In genomic region chr18:48533340-48534093, GRCh38 we compare ENCODE assay signal across 13 cellular contexts.
"Had no signal": no experiment of that assay in that cellular context is flagged by ENCODE, and none has a peak within 500 bp of the region (broad histone marks: within the 10 kb centered on the region; RNA-seq: fewer than 3 reads in every experiment).

No MANE protein-coding gene starts in this region.

- H3K4me3 ChIP-seq: dorsolateral prefrontal cortex, gastroesophageal sphincter, heart right ventricle, testis, upper lobe of left lung had no signal

- DNase-seq: activated CD4-positive, alpha-beta T cell treated with anti-CD3 and anti-CD28 coated beads, Interleukin-2, amount 50 U/mL, for 1 hour; activated CD4-positive, CD25-positive, alpha-beta regulatory T cell; activated naive CD4-positive, alpha-beta T cell treated with anti-CD3 and anti-CD28 coated beads, Interleukin-2, amount 10 ng/mL, durations not matched to agents 7 days and 5 days; dorsolateral prefrontal cortex; heart right ventricle; naive B cell; stimulated activated CD4-positive, alpha-beta T cell treated with anti-CD3 and anti-CD28 coated beads, Interleukin-1b, Interleukin-23, amount 100 ng/mL, for 48 hours; stimulated activated naive CD8-positive, alpha-beta T cell treated with anti-CD3 and anti-CD28 coated beads, Interleukin-15, amount 100 ng/mL, for 72 hours; upper lobe of left lung had no signal

- H3K9ac ChIP-seq: parathyroid adenoma had no signal

- H3K36me3 Mint-ChIP-seq: activated naive CD4-positive, alpha-beta T cell treated with anti-CD3 and anti-CD28 coated beads, Interleukin-2, amount 10 ng/mL, durations not matched to agents 7 days and 5 days had no signal

- H3K9me3 ChIP-seq: gastroesophageal sphincter, heart right ventricle, testis, upper lobe of left lung had no signal

- ATAC-seq: gastroesophageal sphincter; heart right ventricle; left lobe of liver; stimulated activated naive CD8-positive, alpha-beta T cell treated with anti-CD3 and anti-CD28 coated beads, Interleukin-15, amount 100 ng/mL, for 72 hours had no signal

- H3K4me3 Mint-ChIP-seq: activated naive CD4-positive, alpha-beta T cell treated with anti-CD3 and anti-CD28 coated beads, Interleukin-2, amount 10 ng/mL, durations not matched to agents 7 days and 5 days; stimulated activated naive CD8-positive, alpha-beta T cell treated with anti-CD3 and anti-CD28 coated beads, Interleukin-15, amount 100 ng/mL, for 72 hours had no signal

- H3K27ac Mint-ChIP-seq: activated naive CD4-positive, alpha-beta T cell treated with anti-CD3 and anti-CD28 coated beads, Interleukin-2, amount 10 ng/mL, durations not matched to agents 7 days and 5 days; naive B cell; stimulated activated naive CD8-positive, alpha-beta T cell treated with anti-CD3 and anti-CD28 coated beads, Interleukin-15, amount 100 ng/mL, for 72 hours had no signal

- H3K27ac ChIP-seq: dorsolateral prefrontal cortex, gastroesophageal sphincter, heart right ventricle, parathyroid adenoma, testis, upper lobe of left lung had no signal

- H3K27me3 ChIP-seq: dorsolateral prefrontal cortex, gastroesophageal sphincter, testis, upper lobe of left lung had no signal

- H2AFZ ChIP-seq: parathyroid adenoma had no signal

- H3K36me3 ChIP-seq: gastroesophageal sphincter, heart right ventricle, upper lobe of left lung had no signal

- H3K9me3 Mint-ChIP-seq: activated naive CD4-positive, alpha-beta T cell treated with anti-CD3 and anti-CD28 coated beads, Interleukin-2, amount 10 ng/mL, durations not matched to agents 7 days and 5 days; naive B cell; stimulated activated naive CD8-positive, alpha-beta T cell treated with anti-CD3 and anti-CD28 coated beads, Interleukin-15, amount 100 ng/mL, for 72 hours had no signal
